8 cellular contexts compared by ENCODE assay signal in genomic region chr3:173398111-173398479, GRCh38. TPM values are rescaled to one million over a fixed set of nuclear protein-coding genes. Genes with fewer than 3 reads are reported as not detected.
DNase-seq lines count a peak whose midpoint lies in the region; ATAC-seq, FAIRE-seq and TF ChIP-seq lines count a peak whose summit lies in the region.

No MANE protein-coding gene starts in this region.

- FAIRE-seq in urothelium cell line (lab: Jason Lieb, UNC), result no peak

- H4K8ac ChIP-seq in mesenchymal stem cell (ENCODE audit: low read length), result no peak overlapping the region

- no peaks in the 10 kb centered on the region for H3K79me1 ChIP-seq in mesenchymal stem cell (replicated peaks; ENCODE audit: low read length, poor library complexity, severe bottlenecking)

- no peaks in the 10 kb centered on the region for H3K36me3 Mint-ChIP-seq in activated T-cell treated with anti-CD3 and anti-CD28 coated beads, Interleukin-2, amount 50 U/mL, for 24 hours (ENCODE audit: low read depth)

- H4K91ac ChIP-seq in mesenchymal stem cell (ENCODE audit: low read length), result no peak overlapping the region

- H3K4me2 ChIP-seq in mesenchymal stem cell (ENCODE audit: low read length, poor library complexity, severe bottlenecking), result peak overlapping the region; percentile 93

- no peak overlapping the region for H2AFZ ChIP-seq in mesenchymal stem cell (ENCODE audit: low read depth, low read length)

- peak overlapping the region; percentile 49 for H3K27ac ChIP-seq in colonic mucosa
- H3K27ac ChIP-seq in mesenchymal stem cell (ENCODE audit: low read length, poor library complexity, severe bottlenecking), result no peak overlapping the region

- H3K27me3 ChIP-seq in colonic mucosa (peaks cover 27% of the 10 kb centered on the region), mesenchymal stem cell (ENCODE audit: control insufficient read depth in 1 of 2, insufficient read depth in 1 of 2, low read length in 2 of 2) (peaks cover 0 to 9% of the 10 kb centered on the region in 2 experiments)

- no peak overlapping the region for H3K18ac ChIP-seq in mesenchymal stem cell (ENCODE audit: low read depth in 1 of 2, low read length in 2 of 2)

- no peak for TF ChIP-seq CTCF in colonic mucosa (IDR thresholded peaks at IDR 0.05)

- no peak overlapping the region for H3K27ac Mint-ChIP-seq in activated T-cell treated with anti-CD3 and anti-CD28 coated beads, Interleukin-2, amount 50 U/mL, for 24 hours

- H3K27me3 Mint-ChIP-seq in activated T-cell treated with anti-CD3 and anti-CD28 coated beads, Interleukin-2, amount 50 U/mL, for 24 hours, result peaks cover 75% of the 10 kb centered on the region

- WGBS in mesenchymal stem cell, result 0% methylated on average over 11 of the region's 15 CpGs

- H2BK5ac ChIP-seq in mesenchymal stem cell (ENCODE audit: low read depth, low read length, poor library complexity, severe bottlenecking), result no peak overlapping the region

- H2BK15ac ChIP-seq in mesenchymal stem cell (ENCODE audit: low read depth, poor library complexity, severe bottlenecking), result no peak overlapping the region

- no peak for DNase-seq in activated T-cell treated with anti-CD3 and anti-CD28 coated beads, Interleukin-2, amount 50 U/mL, for 24 hours
- no peak for DNase-seq in activated T-cell treated with anti-CD3 and anti-CD28 coated beads, Interleukin-2, amount 50 U/mL, for 1 hour
- DNase-seq in colonic mucosa (no peak), mesenchymal stem cell (no peak), urothelium cell line (ENCODE audit: low spot score) (peak; percentile 2), left colon (no peak)

- no peak overlapping the region for H2AK5ac ChIP-seq in mesenchymal stem cell (ENCODE audit: low read length, severe bottlenecking)

- peak overlapping the region; percentile 7 for H3K4me3 Mint-ChIP-seq in activated T-cell treated with anti-CD3 and anti-CD28 coated beads, Interleukin-2, amount 50 U/mL, for 24 hours

- peak overlapping the region in 1 of 2 donors; percentile 72 for H3K9ac ChIP-seq in colonic mucosa (ENCODE audit: low read depth in 2 of 2, low read length in 2 of 2)
- peak overlapping the region; percentile 89 for H3K9ac ChIP-seq in mesenchymal stem cell (ENCODE audit: low read length)

- H3K4me1 Mint-ChIP-seq in activated T-cell treated with anti-CD3 and anti-CD28 coated beads, Interleukin-2, amount 50 U/mL, for 24 hours (ENCODE audit: low read depth), result peaks cover 30% of the 10 kb centered on the region

- H3K4me3 ChIP-seq in colonic mucosa, result peak overlapping the region; percentile 46
- peak overlapping the region; percentile 59 to 90 for H3K4me3 ChIP-seq in mesenchymal stem cell (ENCODE audit: insufficient read depth in 1 of 2, low read depth in 1 of 2, low read length in 2 of 2)

- no peaks in the 10 kb centered on the region for H3K4me1 ChIP-seq in colonic mucosa
- H3K4me1 ChIP-seq in mesenchymal stem cell (ENCODE audit: control insufficient read depth, insufficient read depth, low read depth, low read length), result peaks cover 14% of the 10 kb centered on the region

- no peak overlapping the region for H3K14ac ChIP-seq in mesenchymal stem cell (ENCODE audit: low read length in 2 of 2)

- H2BK12ac ChIP-seq in mesenchymal stem cell (ENCODE audit: low read length in 2 of 2), result no peak overlapping the region

- no peak overlapping the region for H3K4ac ChIP-seq in mesenchymal stem cell (ENCODE audit: low read depth in 1 of 2, low read length in 2 of 2)

- H3K9me3 ChIP-seq in colonic mucosa, result no peaks in the 10 kb centered on the region
- H3K9me3 ChIP-seq in mesenchymal stem cell (ENCODE audit: control insufficient read depth, low read length), result no peaks in the 10 kb centered on the region

- intact Hi-C loops in colonic mucosa (cut with DNase I) (no loop called here), left colon (cut with DNase I, micrococcal nuclease) (no loop called here)

- no peaks in the 10 kb centered on the region for H3K36me3 ChIP-seq in colonic mucosa
- no peaks in the 10 kb centered on the region for H3K36me3 ChIP-seq in mesenchymal stem cell (ENCODE audit: control insufficient read depth in 1 of 2, insufficient read depth in 2 of 2, low read depth in 1 of 2, low read length in 2 of 2)

- ATAC-seq in activated CD4-positive, CD25-positive, alpha-beta regulatory T cell treated with anti-CD3 and anti-CD28 coated beads, Interleukin-2, amount 50 U/mL, for 24 hours, result no peak
- ATAC-seq in left colon, result no peak
- no peak for ATAC-seq in HG03432 (IDR thresholded peaks at IDR 0.05; ENCODE audit: unreplicated experiment)

- H3K9me3 Mint-ChIP-seq in activated T-cell treated with anti-CD3 and anti-CD28 coated beads, Interleukin-2, amount 50 U/mL, for 24 hours, result peaks cover 2% of the 10 kb centered on the region

- no peak overlapping the region for H2BK120ac ChIP-seq in mesenchymal stem cell (ENCODE audit: low read depth, low read length)

- H3K23ac ChIP-seq in mesenchymal stem cell (ENCODE audit: low read length in 2 of 2), result no peak overlapping the region

RNA-seq across cellular contexts. Expression of gene NLGN1, which starts 0.6 kb away (rescaled TPM):
- total RNA-seq in colonic mucosa (1 to 10 TPM in 1 of 2 donors, under 1 TPM in 1; 0.67 to 1.3 TPM), left colon (1 to 10 TPM in 1 of 2 donors, under 1 TPM in 1; 0.98 to 2.0 TPM)
- polyA plus RNA-seq in mesenchymal stem cell (2013, experiment 1 of 2), result 0.28 TPM
- polyA plus RNA-seq in mesenchymal stem cell (2013, experiment 2 of 2), result 0.29 TPM
